1 cellular context compared by ENCODE assay signal in the genomic region with DNA sequence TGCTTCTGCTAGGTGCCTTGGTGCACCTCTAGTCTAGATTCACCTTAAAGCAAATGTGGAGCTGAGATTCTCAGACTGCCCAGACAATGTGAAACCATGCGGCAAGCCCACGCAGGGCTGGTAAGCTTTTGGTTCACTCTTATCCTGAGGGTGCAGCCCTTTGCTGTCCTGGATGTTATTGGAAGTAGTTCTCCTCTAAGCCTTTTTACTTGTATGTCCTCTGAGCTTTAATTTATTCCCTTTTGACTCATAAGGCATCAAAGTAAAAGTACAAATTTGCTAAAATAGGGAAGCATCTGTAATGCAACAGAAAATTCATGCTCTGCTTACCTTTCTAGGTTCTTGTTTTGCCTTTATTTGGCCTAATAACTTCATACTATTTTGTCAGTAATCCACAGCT.
TF ChIP-seq lines count a peak whose summit lies in the region.

No MANE protein-coding gene starts in this region.

TF ChIP-seq in IMR-90, 13 proteins besides CTCF, POLR2A, EP300 and RAD21 (continued from another document):
- TF ChIP-seq RFX5 (IDR thresholded peaks at IDR 0.05; ENCODE audit: low read depth, low read length), result no peak
- no peak for TF ChIP-seq USF2 (IDR thresholded peaks at IDR 0.05; ENCODE audit: low read depth, low read length)
- no peak for TF ChIP-seq CEBPB (IDR thresholded peaks at IDR 0.05; ENCODE audit: low read depth, low read length)
- TF ChIP-seq NFE2L2 (IDR thresholded peaks at IDR 0.05; ENCODE audit: low read depth, low read length), result no peak
- no peak for TF ChIP-seq ELK1 (IDR thresholded peaks at IDR 0.05; ENCODE audit: borderline replicate concordance, low read depth, low read length)
- TF ChIP-seq BHLHE40 (IDR thresholded peaks at IDR 0.05; ENCODE audit: low read depth, low read length), result no peak
TF ChIP-seq in IMR-90: peak in this region for 0.
